In the genomic region with DNA sequence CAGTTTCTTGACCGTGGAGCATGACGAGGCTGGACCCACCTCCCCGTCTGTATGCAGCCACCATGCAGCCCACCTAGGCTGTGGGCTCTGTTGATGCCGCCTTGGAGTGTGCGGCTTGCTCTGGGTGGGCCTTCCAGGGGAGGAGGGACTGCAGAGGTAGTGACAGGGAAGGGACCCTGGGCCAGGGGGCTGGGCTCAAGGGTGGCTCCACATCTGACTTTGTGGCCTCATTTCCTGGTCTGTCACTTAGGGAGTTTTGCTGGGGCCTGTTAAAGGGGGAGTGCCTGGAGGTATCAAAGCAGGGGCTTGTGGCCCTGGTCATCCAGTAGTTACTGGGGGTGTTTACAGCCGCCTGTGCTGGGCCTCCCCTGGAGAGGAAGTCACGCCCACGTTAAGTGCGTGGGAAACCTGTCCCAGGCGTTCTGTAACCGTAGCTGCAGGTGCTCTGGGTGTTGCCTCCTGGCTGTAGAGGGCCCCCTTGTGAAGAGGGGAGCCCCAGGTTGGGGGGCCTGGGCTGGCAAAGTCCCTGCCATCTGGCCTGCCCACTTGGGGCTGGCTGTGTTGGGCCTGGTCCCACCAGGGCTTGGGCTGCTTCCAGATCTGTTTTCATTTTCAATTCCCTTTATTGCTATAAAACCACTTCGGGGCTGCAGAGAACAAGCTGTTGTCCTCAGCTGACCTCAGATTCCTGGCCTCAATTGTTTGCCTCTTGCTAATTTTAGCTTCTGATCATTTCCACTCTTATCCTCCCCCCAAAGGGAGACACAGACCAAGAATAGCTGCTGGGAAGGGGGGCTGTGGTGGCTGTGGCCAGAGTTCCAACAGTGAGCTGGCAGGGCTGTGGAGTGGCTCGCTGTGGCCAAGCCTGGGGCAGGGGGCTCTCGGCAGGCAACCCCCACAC, we compare ENCODE assay signal across 7 cellular contexts. TPM values are rescaled to one million over a fixed set of nuclear protein-coding genes. Genes with fewer than 3 reads are reported as not detected.
DNase-seq lines count a peak whose midpoint lies in the region; ATAC-seq and TF ChIP-seq lines count a peak whose summit lies in the region.

No MANE protein-coding gene starts in this region.

- H3K9me3 ChIP-seq in duodenal mucosa (ENCODE audit: control insufficient read depth in 1 of 2, low read length in 2 of 2), result no peaks in the 10 kb centered on the region
- no peaks in the 10 kb centered on the region for H3K9me3 ChIP-seq in mucosa of descending colon

- H3K4me3 ChIP-seq in duodenal mucosa (ENCODE audit: low read depth in 1 of 2, low read length in 2 of 2), result peak overlapping the region; percentile 48 to 50
- H3K4me3 ChIP-seq in mucosa of descending colon, result no peak overlapping the region

- ATAC-seq in GM21576 (IDR thresholded peaks at IDR 0.05; ENCODE audit: unreplicated experiment), result peak; percentile 62
- peak; percentile 73 for ATAC-seq in mucosa of descending colon

- no peaks in the 10 kb centered on the region for H3K9me3 Mint-ChIP-seq in type B pancreatic cell

- TF ChIP-seq CTCF in GM12872 (IDR thresholded peaks at IDR 0.05; ENCODE audit: insufficient read depth, low read depth, low read length) (0 out of 3 replicates have a peak, but pooled peaks have one; percentile 10), mucosa of descending colon (IDR thresholded peaks at IDR 0.05) (no peak), type B pancreatic cell (conservative IDR thresholded peaks at IDR 0.05) (no peak)

- H3K4me1 Mint-ChIP-seq in type B pancreatic cell (ENCODE audit: unreplicated experiment), result peaks cover 48% of the 10 kb centered on the region

- DNase-seq in KG1 (lab: John Stamatoyannopoulos, UW), result peak; percentile 30
- DNase-seq in T-helper 2 cell, result peak in 3 of 5 experiments; percentile 39 to 55 (median 46)
- peak; percentile 72 to 84 (median 73) for DNase-seq in mucosa of descending colon
- DNase-seq in type B pancreatic cell (ENCODE audit: extremely low spot score, unreplicated experiment), result no peak

- H3K27ac ChIP-seq in duodenal mucosa (ENCODE audit: low read depth, low read length), result peak overlapping the region; percentile 86

- peaks cover 4 to 16% of the 10 kb centered on the region in 2 donors for H3K36me3 ChIP-seq in duodenal mucosa (ENCODE audit: control insufficient read depth in 1 of 2, insufficient read depth in 2 of 2, low read length in 2 of 2)
- no peaks in the 10 kb centered on the region for H3K36me3 ChIP-seq in mucosa of descending colon (ENCODE audit: low read depth)

- H3K4me1 ChIP-seq in duodenal mucosa (ENCODE audit: control insufficient read depth in 1 of 2, insufficient read depth in 2 of 2, low read length in 2 of 2) (peaks cover 89 to 92% of the 10 kb centered on the region in 2 donors), mucosa of descending colon (ENCODE audit: low read depth) (peaks cover 92% of the 10 kb centered on the region)

- no peaks in the 10 kb centered on the region for H3K27me3 ChIP-seq in duodenal mucosa (ENCODE audit: control insufficient read depth in 1 of 2, insufficient read depth in 2 of 2, low read length in 2 of 2)

- no peaks in the 10 kb centered on the region for H3K27me3 Mint-ChIP-seq in type B pancreatic cell

- no peaks in the 10 kb centered on the region for H3K36me3 Mint-ChIP-seq in type B pancreatic cell

- intact Hi-C loops in mucosa of descending colon (cut with DNase I, micrococcal nuclease), result no loop called here

- peak overlapping the region; percentile 94 for H3K27ac Mint-ChIP-seq in type B pancreatic cell

- peak overlapping the region; percentile 57 to 72 for H3K9ac ChIP-seq in duodenal mucosa (ENCODE audit: low read depth in 1 of 2, low read length in 2 of 2)

- H3K4me3 Mint-ChIP-seq in type B pancreatic cell, result peak overlapping the region; percentile 76

RNA-seq across cellular contexts. Expression of a gene that starts 26.5 kb away (rescaled TPM):
- total RNA-seq in mucosa of descending colon, result 100 to 1,000 TPM in 1 of 3 donors, 10 to 100 TPM in 2; 72.4 to 107 (median 91.2) TPM
- 38.6 and 58.2 TPM in 2 replicates for total RNA-seq in type B pancreatic cell (ENCODE audit: low replicate concordance)
